In the genomic region with DNA sequence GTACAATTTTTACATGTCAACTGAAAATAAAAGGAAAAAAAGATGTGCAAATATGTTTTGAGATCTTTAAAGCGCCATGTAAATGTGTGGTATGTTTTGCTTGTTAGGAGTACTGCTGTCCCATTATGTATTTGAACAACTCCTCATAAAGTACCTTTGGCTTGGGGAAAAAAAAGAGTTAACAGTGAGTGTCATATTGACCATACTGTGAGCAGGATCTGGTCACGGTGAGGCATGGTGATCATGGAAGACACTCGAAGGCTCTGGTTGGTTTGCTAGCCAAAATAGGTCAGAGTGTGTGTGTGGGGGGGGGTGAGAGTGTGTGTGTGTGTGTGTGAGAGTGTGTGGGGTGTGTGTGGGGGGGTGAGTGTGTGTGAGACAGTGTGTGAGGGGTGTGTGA, we compare ENCODE assay signal across 16 cellular contexts. TPM values are rescaled to one million over a fixed set of nuclear protein-coding genes. Genes with fewer than 3 reads are reported as not detected.
A peak's percentile ranks its signal among the peaks of the same experiment; 100 is the strongest.
DNase-seq lines count a peak whose midpoint lies in the region; ATAC-seq, FAIRE-seq and TF ChIP-seq lines count a peak whose summit lies in the region.
"Had no signal": no experiment of that assay in that cellular context is flagged by ENCODE, and none has a peak within 500 bp of the region (broad histone marks: within the 10 kb centered on the region; RNA-seq: fewer than 3 reads in every experiment).

No MANE protein-coding gene starts in this region.

- CTCF ChIA-PET in HepG2 (lab: Yijun Ruan, JAX; ENCODE audit: low intra/inter-chr PET ratio, low total read pairs), result interaction anchor here (0.7 kb wide), 1 partner anchor 487 kb away, joined by 3 read pairs; no protein-coding TSS in a partner anchor

- H3K27ac ChIP-seq in HepG2 (ENCODE audit: extremely low read length, insufficient read depth, low read length), result no peak overlapping the region
- H3K27ac ChIP-seq in right lobe of liver, result no peak overlapping the region
- H3K27ac ChIP-seq in astrocyte (ENCODE audit: low read depth, low read length), result no peak overlapping the region

- H4K20me1 ChIP-seq in HepG2 (ENCODE audit: insufficient read depth, low read length) (no peaks in the 10 kb centered on the region), astrocyte (ENCODE audit: insufficient read depth, low read length) (peaks cover 11% of the 10 kb centered on the region)

- in situ Hi-C loops in HepG2 (cut with HindIII; ENCODE audit: extremely low pct_ligation_motif_present, low pct_unique_long_range_greater_than_20kb), result no loop called here

- whole genome bisulfite sequencing in HepG2 (ENCODE audit: low lambda C conversion rate), result 14% methylated on average over 3 of the region's 3 CpGs
- 41% methylated on average over 3 of the region's 3 CpGs for WGBS in right lobe of liver (ENCODE audit: insufficient coverage, low coverage, low lambda C conversion rate, missing lambda C conversion rate)

- H3K9me3 Mint-ChIP-seq in astrocyte (ENCODE audit: unreplicated experiment) (no peaks in the 10 kb centered on the region), nephron (no peaks in the 10 kb centered on the region)
- H3K9me3 Mint-ChIP-seq: neural crest cell; stimulated activated naive CD8-positive, alpha-beta T cell treated with anti-CD3 and anti-CD28 coated beads, Interleukin-15, Interleukin-2, amounts not matched to agents 100 ng/mL and 50 ng/mL, for 24 hours; WTC11 had no signal

- H3K4me2 ChIP-seq in HepG2 (ENCODE audit: low read depth, low read length) (no peak overlapping the region), astrocyte (ENCODE audit: low read length) (no peak overlapping the region)

- POLR2A ChIA-PET in HepG2 (lab: Yijun Ruan, JAX), result no interaction called here

- no peak for TF ChIP-seq EP300 in HepG2 (IDR thresholded peaks at IDR 0.05; ENCODE audit: low read depth in 2 of 2, low read length in 2 of 2)
- TF ChIP-seq EP300 in HepG2 (CRISPR knock-in tag; IDR thresholded peaks at IDR 0.05; ENCODE audit: borderline replicate concordance), result no peak

- DNase-seq in HepG2 (ENCODE audit: low spot score) (no peak), right lobe of liver (no peak), astrocyte (ENCODE audit: low read depth) (no peak), NCI-H2196 (lab: John Stamatoyannopoulos, UW; ENCODE audit: unreplicated experiment) (no peak), NCI-H128 (lab: John Stamatoyannopoulos, UW; ENCODE audit: unreplicated experiment) (no peak), H54 (ENCODE audit: insufficient read length, low spot score) (no peak)

- BruUV-seq in HepG2 (replicated peaks; lab: Mats Ljungman, UMichigan), result no TSS peak

- H3K27me3 Mint-ChIP-seq in astrocyte (ENCODE audit: low read depth, unreplicated experiment) (no peaks in the 10 kb centered on the region), nephron (ENCODE audit: low read depth) (no peaks in the 10 kb centered on the region)
- H3K27me3 Mint-ChIP-seq: T-helper 17 cell had no signal

- H3K36me3 ChIP-seq in HepG2 (replicated peaks in 1 of 2; ENCODE audit: control insufficient read depth in 1 of 2, insufficient read depth in 2 of 2, low read length in 2 of 2) (no peaks in the 10 kb centered on the region), right lobe of liver (no peaks in the 10 kb centered on the region), astrocyte (ENCODE audit: insufficient read depth, low read length) (no peaks in the 10 kb centered on the region)
- H3K36me3 ChIP-seq: upper lobe of right lung had no signal

- H3K4me1 Mint-ChIP-seq in astrocyte (ENCODE audit: low read depth, unreplicated experiment) (peaks cover 28% of the 10 kb centered on the region), nephron (peaks cover 38% of the 10 kb centered on the region)

- H3K27ac Mint-ChIP-seq in astrocyte (ENCODE audit: unreplicated experiment), result peak overlapping the region; percentile 68
- peak overlapping the region; percentile 22 to 62 (median 61) for H3K27ac Mint-ChIP-seq in nephron
- H3K27ac Mint-ChIP-seq: WTC11 had no signal

- H3K4me3 ChIP-seq in HepG2 (replicated peaks in 1 of 3; ENCODE audit: insufficient read depth in 1 of 3, low read depth in 2 of 3, low read length in 3 of 3) (no peak overlapping the region), right lobe of liver (no peak overlapping the region), astrocyte (ENCODE audit: insufficient read depth, low read depth, low read length) (no peak overlapping the region)

- H3K4me3 Mint-ChIP-seq in astrocyte (ENCODE audit: unreplicated experiment) (no peak overlapping the region), nephron (peak overlapping the region; percentile 23 to 65 (median 44))

- H3K9me3 ChIP-seq in HepG2 (ENCODE audit: low read length), result no peaks in the 10 kb centered on the region
- no peaks in the 10 kb centered on the region for H3K9me3 ChIP-seq in right lobe of liver
- no peaks in the 10 kb centered on the region for H3K9me3 ChIP-seq in astrocyte (ENCODE audit: insufficient read depth, low read depth, low read length)
- H3K9me3 ChIP-seq: upper lobe of right lung had no signal

- H3K4me1 ChIP-seq in HepG2 (ENCODE audit: insufficient read depth, low read length) (peaks cover 72% of the 10 kb centered on the region), right lobe of liver (peaks cover 0 to 34% (median 4%) of the 10 kb centered on the region in 4 donors), astrocyte (ENCODE audit: insufficient read depth, low read length) (peaks cover 17% of the 10 kb centered on the region)

- H3K79me2 ChIP-seq in HepG2 (ENCODE audit: insufficient read depth, low read length), result no peaks in the 10 kb centered on the region
- H3K79me2 ChIP-seq in astrocyte (ENCODE audit: insufficient read depth, low read length), result peaks cover 36% of the 10 kb centered on the region

- H3K9ac ChIP-seq in HepG2 (ENCODE audit: insufficient read depth, low read depth, low read length) (no peak overlapping the region), astrocyte (ENCODE audit: low read length) (no peak overlapping the region)

- TF ChIP-seq POLR2A in HepG2 (IDR thresholded peaks at IDR 0.05; ENCODE audit: insufficient read depth in 1 of 2, low read depth in 2 of 2, low read length in 2 of 2) (no peak), right lobe of liver (IDR thresholded peaks at IDR 0.05) (no peak), H54 (IDR thresholded peaks at IDR 0.05; ENCODE audit: low read depth, low read length) (no peak)

- intact Hi-C loops in HepG2 (cut with micrococcal nuclease; ENCODE audit: unreplicated experiment), result loop anchor here (10.0 kb wide), 1 partner anchor 1030 kb away; no protein-coding TSS in a partner anchor
- intact Hi-C loops in right lobe of liver (cut with DNase I), result no loop called here

- no peak for FAIRE-seq in HepG2 (lab: Jason Lieb, UNC)
- no peak for FAIRE-seq in astrocyte (lab: Jason Lieb, UNC)
- FAIRE-seq in H54 (lab: Jason Lieb, UNC), result no peak
- FAIRE-seq: endometrium, kidney had no signal

- peaks cover 4% of the 10 kb centered on the region for H3K36me3 Mint-ChIP-seq in astrocyte (ENCODE audit: low read depth, unreplicated experiment)
- no peaks in the 10 kb centered on the region for H3K36me3 Mint-ChIP-seq in nephron (ENCODE audit: low read depth)
- H3K36me3 Mint-ChIP-seq: WTC11 had no signal

- ATAC-seq in HepG2, result no peak
- no peak for ATAC-seq in right lobe of liver
- ATAC-seq in GM21529 (IDR thresholded peaks at IDR 0.05; ENCODE audit: unreplicated experiment), result no peak

- H2AFZ ChIP-seq in HepG2 (ENCODE audit: low read length), result no peak overlapping the region
- no peak overlapping the region for H2AFZ ChIP-seq in astrocyte (ENCODE audit: low read depth, low read length)

- TF ChIP-seq RAD21 in HepG2 (CRISPR knock-in tag; IDR thresholded peaks at IDR 0.05), result no peak

- TF ChIP-seq CTCF in HepG2 (CRISPR knock-in tag; IDR thresholded peaks at IDR 0.05) (no peak), right lobe of liver (IDR thresholded peaks at IDR 0.05) (no peak), astrocyte (IDR thresholded peaks at IDR 0.05; ENCODE audit: insufficient read depth, low read depth, low read length) (no peak), nephron (IDR thresholded peaks at IDR 0.05; ENCODE audit: unreplicated experiment in 3 of 3) (no peak)

- H3K27me3 ChIP-seq in HepG2 (ENCODE audit: control insufficient read depth in 1 of 2, insufficient read depth in 2 of 2, low read length in 2 of 2), result peaks cover 0 to 9% of the 10 kb centered on the region in 2 experiments; a peak in 2 of 5 replicates
- H3K27me3 ChIP-seq in right lobe of liver, result no peaks in the 10 kb centered on the region
- no peaks in the 10 kb centered on the region for H3K27me3 ChIP-seq in astrocyte (ENCODE audit: insufficient read depth, low read length)
- H3K27me3 ChIP-seq: upper lobe of right lung had no signal

RNA-seq across cellular contexts. Expression of a gene that starts 10.1 kb away (rescaled TPM):
- total RNA-seq in HepG2 (2016; rRNA removed; fragmentation: Illumina TruSeq; extraction: Trizol), result 5.5 and 7.0 TPM in 2 replicates
- 1.6 TPM in 2 replicates for total RNA-seq in HepG2 (2016; cell fraction: cytosol; rRNA removed; fragmentation: Illumina TruSeq; extraction: Trizol; ENCODE audit: low read depth)
- 5.8 and 6.3 TPM in 2 replicates for total RNA-seq in HepG2 (2016; cell fraction: insoluble cytoplasmic fraction; rRNA removed; fragmentation: Illumina TruSeq; extraction: Trizol)
- total RNA-seq in HepG2 (2016; cell fraction: membrane; rRNA removed; fragmentation: Illumina TruSeq; extraction: Trizol), result 7.3 and 8.4 TPM in 2 replicates
- 3.5 and 4.2 TPM in 2 replicates for total RNA-seq in HepG2 (2016; cell fraction: nucleus; rRNA removed; fragmentation: Illumina TruSeq; extraction: Trizol)
- 7.2 and 7.4 TPM in 2 replicates for polyA plus RNA-seq in HepG2 (2011; rRNA removed)
- 5.7 and 11.0 TPM in 2 replicates for polyA plus RNA-seq in HepG2 (2011; cell fraction: cytosol; rRNA removed)
- 4.8 and 5.6 TPM in 2 replicates for polyA plus RNA-seq in HepG2 (2011; cell fraction: nucleus; rRNA removed)
- 1.5 and 3.4 TPM in 2 replicates for polyA plus RNA-seq in HepG2 (2012)
- 1.3 and 1.5 TPM in 2 replicates for polyA plus RNA-seq in HepG2 (2016; cell fraction: cytosol; fragmentation: Illumina TruSeq; extraction: Trizol; ENCODE audit: low read depth)
- 4.3 and 4.9 TPM in 2 replicates for polyA plus RNA-seq in HepG2 (2016; cell fraction: insoluble cytoplasmic fraction; fragmentation: Illumina TruSeq; extraction: Trizol; ENCODE audit: low read depth)
- polyA plus RNA-seq in HepG2 (2016; cell fraction: membrane; fragmentation: Illumina TruSeq; extraction: Trizol; ENCODE audit: low read depth), result 3.9 and 4.6 TPM in 2 replicates
- polyA plus RNA-seq in HepG2 (2016; cell fraction: nucleus; fragmentation: Illumina TruSeq; extraction: Trizol; ENCODE audit: insufficient read depth, low read depth), result 2.8 and 3.0 TPM in 2 replicates
- 24.9 and 37.9 TPM in 2 replicates for polyA minus RNA-seq in HepG2 (2011; rRNA and poly(A)+ RNA removed; ENCODE audit: low replicate concordance)
- 5.9 and 9.1 TPM in 2 replicates for polyA minus RNA-seq in HepG2 (2011; cell fraction: cytosol; rRNA and poly(A)+ RNA removed)
- 3.3 and 4.5 TPM in 2 replicates for polyA minus RNA-seq in HepG2 (2011; cell fraction: nucleus; rRNA and poly(A)+ RNA removed)
- total RNA-seq in right lobe of liver, result 1 to 10 TPM; 4.7 to 6.8 (median 5.4) TPM
- total RNA-seq in astrocyte, result 9.2 and 9.8 TPM in 2 replicates

RNA-seq across cellular contexts. Expression of a gene that starts 24.6 kb away (rescaled TPM):
- total RNA-seq in HepG2 (2016; rRNA removed; fragmentation: Illumina TruSeq; extraction: Trizol) (0.04 TPM in 1 of 2 replicates, not detected in the other), right lobe of liver (1 to 10 TPM in 4 of 6 experiments, under 1 TPM in 2; 0.43 to 8.1 (median 1.5) TPM), astrocyte (110 TPM in 2 replicates)
- total RNA-seq in HepG2 (2016; cell fraction: cytosol; rRNA removed; fragmentation: Illumina TruSeq; extraction: Trizol; ENCODE audit: low read depth), result not detected in 2 replicates
- 0.06 TPM in 1 of 2 replicates, not detected in the other for total RNA-seq in HepG2 (2016; cell fraction: insoluble cytoplasmic fraction; rRNA removed; fragmentation: Illumina TruSeq; extraction: Trizol)
- not detected in 2 replicates for total RNA-seq in HepG2 (2016; cell fraction: membrane; rRNA removed; fragmentation: Illumina TruSeq; extraction: Trizol)
- not detected in 2 replicates for total RNA-seq in HepG2 (2016; cell fraction: nucleus; rRNA removed; fragmentation: Illumina TruSeq; extraction: Trizol)
- polyA plus RNA-seq in HepG2 (2011; rRNA removed), result not detected in 2 replicates
- 0.04 TPM in 2 replicates for polyA plus RNA-seq in HepG2 (2011; cell fraction: cytosol; rRNA removed)
- polyA plus RNA-seq in HepG2 (2011; cell fraction: nucleus; rRNA removed), result not detected in 2 replicates
- not detected in 2 replicates for polyA plus RNA-seq in HepG2 (2012)
- not detected in 2 replicates for polyA plus RNA-seq in HepG2 (2016; cell fraction: cytosol; fragmentation: Illumina TruSeq; extraction: Trizol; ENCODE audit: low read depth)
- not detected in 2 replicates for polyA plus RNA-seq in HepG2 (2016; cell fraction: insoluble cytoplasmic fraction; fragmentation: Illumina TruSeq; extraction: Trizol; ENCODE audit: low read depth)
- not detected in 2 replicates for polyA plus RNA-seq in HepG2 (2016; cell fraction: membrane; fragmentation: Illumina TruSeq; extraction: Trizol; ENCODE audit: low read depth)
- not detected in 2 replicates for polyA plus RNA-seq in HepG2 (2016; cell fraction: nucleus; fragmentation: Illumina TruSeq; extraction: Trizol; ENCODE audit: insufficient read depth, low read depth)
- polyA minus RNA-seq in HepG2 (2011; rRNA and poly(A)+ RNA removed; ENCODE audit: low replicate concordance), result not detected in 2 replicates
- polyA minus RNA-seq in HepG2 (2011; cell fraction: cytosol; rRNA and poly(A)+ RNA removed), result not detected in 2 replicates
- not detected in 2 replicates for polyA minus RNA-seq in HepG2 (2011; cell fraction: nucleus; rRNA and poly(A)+ RNA removed)
- total RNA-seq: activated CD8-positive, alpha-beta memory T cell treated with anti-CD3 and anti-CD28 coated beads for 36 hours; T-helper 17 cell had no signal

Comparison
In these comparisons a context has a peak if more than half of its experiments do, and no peak if none do; other contexts are left out.
1. RNA of a gene that starts 24.6 kb away (total RNA-seq): 110 TPM in astrocyte; 0.43 to 8.1 TPM in right lobe of liver and 0.04 to 0.06 TPM in HepG2; every median in the first group is over 10 times any median in the second.